Comparison of ENCODE assay signal across 10 cellular contexts in the genomic region with DNA sequence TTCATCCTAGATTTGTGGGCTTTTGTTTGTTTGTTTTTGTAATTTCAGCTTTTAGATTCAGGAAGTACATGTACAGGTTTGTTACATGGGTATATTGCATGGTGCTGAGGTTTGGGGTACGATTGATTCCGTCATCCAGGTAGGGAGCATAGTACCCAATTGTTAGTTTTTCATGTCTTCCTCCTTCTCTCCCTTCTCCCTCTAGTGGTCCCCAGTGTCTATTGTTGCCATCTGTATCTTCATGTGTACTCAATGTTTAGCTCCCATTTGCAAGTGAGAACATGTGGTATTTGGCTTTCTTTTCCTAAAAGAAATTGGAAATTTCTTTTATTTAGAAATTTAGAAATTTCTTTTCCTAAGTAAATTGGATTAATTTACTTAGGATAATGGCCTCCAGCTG. TPM values are rescaled to one million over a fixed set of nuclear protein-coding genes. Genes with fewer than 3 reads are reported as not detected.
DNase-seq lines count a peak whose midpoint lies in the region; ATAC-seq and TF ChIP-seq lines count a peak whose summit lies in the region.
"Had no signal": no experiment of that assay in that cellular context is flagged by ENCODE, and none has a peak within 500 bp of the region (broad histone marks: within the 10 kb centered on the region; RNA-seq: fewer than 3 reads in every experiment).

No MANE protein-coding gene starts in this region.

- in situ Hi-C loops in ACHN (cut with HindIII; ENCODE audit: low pct_ligation_motif_present, low pct_unique_long_range_greater_than_20kb, low sequenced_read_pairs): no loop called here

- no peaks in the 10 kb centered on the region for H3K4me1 ChIP-seq in colonic mucosa

- H3K27ac Mint-ChIP-seq in stimulated activated effector memory CD8-positive, alpha-beta T cell treated with anti-CD3 and anti-CD28 coated beads, Interleukin-12 subunit alpha, Interleukin-12 subunit beta, amount 100 ng/mL, for 72 hours: no peak overlapping the region

- intact Hi-C loops in colonic mucosa (cut with DNase I): no loop called here

- ATAC-seq in stimulated activated effector memory CD8-positive, alpha-beta T cell treated with anti-CD3 and anti-CD28 coated beads, Interleukin-12 subunit alpha, Interleukin-12 subunit beta, amount 100 ng/mL, for 72 hours: no peak
- ATAC-seq: effector memory CD8-positive, alpha-beta T cell had no signal

- H3K4me1 Mint-ChIP-seq in stimulated activated effector memory CD8-positive, alpha-beta T cell treated with anti-CD3 and anti-CD28 coated beads, Interleukin-12 subunit alpha, Interleukin-12 subunit beta, amount 100 ng/mL, for 72 hours: peaks cover 10% of the 10 kb centered on the region

- H3K4me3 ChIP-seq in colonic mucosa: no peak overlapping the region

- TF ChIP-seq CTCF in GM12874 (IDR thresholded peaks at IDR 0.05; ENCODE audit: insufficient read depth, low read depth, low read length) (peak; percentile 39; the same call in 1 of the 2 replicates), colonic mucosa (IDR thresholded peaks at IDR 0.05) (no peak)

- H3K9me3 Mint-ChIP-seq in stimulated activated effector memory CD8-positive, alpha-beta T cell treated with anti-CD3 and anti-CD28 coated beads, Interleukin-12 subunit alpha, Interleukin-12 subunit beta, amount 100 ng/mL, for 72 hours: no peaks in the 10 kb centered on the region
- H3K9me3 Mint-ChIP-seq: effector memory CD8-positive, alpha-beta T cell had no signal

- peaks cover 6% of the 10 kb centered on the region for H3K36me3 ChIP-seq in colonic mucosa

- H3K27ac ChIP-seq in colonic mucosa: no peak overlapping the region

- H3K9ac ChIP-seq in colonic mucosa (ENCODE audit: low read depth in 2 of 2, low read length in 2 of 2): no peak overlapping the region

- no peak overlapping the region for H3K4me3 Mint-ChIP-seq in stimulated activated effector memory CD8-positive, alpha-beta T cell treated with anti-CD3 and anti-CD28 coated beads, Interleukin-12 subunit alpha, Interleukin-12 subunit beta, amount 100 ng/mL, for 72 hours
- H3K4me3 Mint-ChIP-seq: effector memory CD8-positive, alpha-beta T cell had no signal

- H3K27me3 ChIP-seq in colonic mucosa: no peaks in the 10 kb centered on the region

- DNase-seq in ACHN: peak; percentile 40
- peak; percentile 11 for DNase-seq in SHP77 treated with DMSO at 0.1 percent for 48 hours (lab: John Stamatoyannopoulos, UW)
- peak; percentile 17 for DNase-seq in glomerular visceral epithelial cell (ENCODE audit: extremely low spot score)
- DNase-seq in medulla oblongata (ENCODE audit: extremely low spot score): no peak
- DNase-seq in stimulated activated effector memory CD8-positive, alpha-beta T cell treated with anti-CD3 and anti-CD28 coated beads, Interleukin-12 subunit alpha, Interleukin-12 subunit beta, amount 100 ng/mL, for 72 hours (ENCODE audit: low spot score in 2 of 2): no peak
- no peak for DNase-seq in colonic mucosa
- no peak for DNase-seq in stimulated activated naive CD4-positive, alpha-beta T cell treated with Interleukin-2 at 50 U/mL for 16 hours (lab: John Stamatoyannopoulos, UW)
- DNase-seq: activated CD4-positive, alpha-beta T cell treated with anti-CD3 and anti-CD28 coated beads, Interleukin-2, amount 50 U/mL, for 48 hours; effector memory CD8-positive, alpha-beta T cell had no signal

- H3K36me3 Mint-ChIP-seq in stimulated activated effector memory CD8-positive, alpha-beta T cell treated with anti-CD3 and anti-CD28 coated beads, Interleukin-12 subunit alpha, Interleukin-12 subunit beta, amount 100 ng/mL, for 72 hours: peaks cover 63% of the 10 kb centered on the region

- H3K9me3 ChIP-seq in colonic mucosa: no peaks in the 10 kb centered on the region

RNA-seq across cellular contexts. Expression of a gene that starts 37.1 kb away (rescaled TPM):
- 10 to 100 TPM; 11.0 to 17.8 TPM for total RNA-seq in colonic mucosa

RNA-seq across cellular contexts. Expression of a gene that starts 40.5 kb away (rescaled TPM):
- total RNA-seq in colonic mucosa: 10 to 100 TPM; 21.2 to 22.8 TPM

Comparison
In these comparisons a context has a peak if more than half of its experiments do, and no peak if none do; other contexts are left out.
1. DNase-seq: peak in ACHN (single experiment), SHP77 treated with DMSO at 0.1 percent for 48 hours (single experiment) and glomerular visceral epithelial cell (single experiment); none in medulla oblongata (single experiment), stimulated activated effector memory CD8-positive, alpha-beta T cell treated with anti-CD3 and anti-CD28 coated beads, Interleukin-12 subunit alpha, Interleukin-12 subunit beta, amount 100 ng/mL, for 72 hours (0 of 2), colonic mucosa (single experiment) and stimulated activated naive CD4-positive, alpha-beta T cell treated with Interleukin-2 at 50 U/mL for 16 hours (single experiment).